8 cellular contexts compared by ENCODE assay signal in the genomic region with DNA sequence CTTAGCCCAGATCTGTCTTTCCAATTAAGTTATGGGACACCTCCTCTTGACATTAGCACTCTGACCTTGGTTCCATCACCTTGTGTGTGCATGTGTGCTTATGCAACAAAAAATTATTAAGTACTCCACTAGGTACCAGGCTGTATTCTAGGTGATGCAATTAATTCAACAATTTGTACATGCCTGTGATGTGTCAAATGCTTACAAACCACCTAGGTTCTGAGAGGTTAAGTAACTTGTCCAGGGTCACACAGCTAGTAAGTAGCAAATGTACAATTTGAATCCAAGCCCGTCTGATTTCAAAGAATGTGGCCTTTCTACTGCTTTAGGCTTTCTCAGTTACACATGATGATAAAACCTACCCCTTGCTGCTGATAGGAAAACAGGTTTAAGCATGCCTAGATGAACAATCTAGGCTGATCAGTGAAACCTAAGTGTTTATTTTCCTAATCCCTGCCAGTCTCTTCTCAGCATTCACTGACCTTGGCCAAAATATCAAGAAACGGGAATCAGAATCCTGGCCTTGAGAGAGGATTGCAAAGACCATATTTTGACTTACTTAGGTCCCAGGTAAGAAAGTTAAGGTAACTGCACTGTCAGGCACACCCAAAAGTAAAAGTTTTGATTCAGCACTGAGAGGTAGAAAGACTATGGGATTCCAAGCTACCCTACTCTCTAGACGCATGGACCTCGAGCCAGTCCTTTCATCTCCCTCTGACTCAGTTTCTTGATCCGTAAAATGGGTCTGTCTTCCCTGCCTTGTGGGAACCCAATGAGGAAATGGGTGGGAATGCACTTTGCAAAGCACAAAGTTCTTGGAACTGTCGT. TPM values are rescaled to one million over a fixed set of nuclear protein-coding genes. Genes with fewer than 3 reads are reported as not detected.
A peak's percentile ranks its signal among the peaks of the same experiment; 100 is the strongest.
DNase-seq lines count a peak whose midpoint lies in the region; ATAC-seq and TF ChIP-seq lines count a peak whose summit lies in the region.

No MANE protein-coding gene starts in this region.

- H3K27me3 ChIP-seq in lung (ENCODE audit: control insufficient read depth, insufficient read depth) (no peaks in the 10 kb centered on the region), upper lobe of left lung (no peaks in the 10 kb centered on the region)

- 35 to 41% methylated on average over 6 of the region's 6 CpGs for WGBS in lung, 2 donors
- 36 to 38% methylated on average over 5 to 6 of the region's 6 CpGs for WGBS in upper lobe of left lung, 2 donors

- TF ChIP-seq POLR2A in upper lobe of left lung (IDR thresholded peaks at IDR 0.05) = no peak

- H3K4me3 ChIP-seq in lung = peak overlapping the region; percentile 76
- H3K4me3 ChIP-seq in upper lobe of left lung = peak overlapping the region; percentile 65 to 82 (median 74)

- peaks cover 40% of the 10 kb centered on the region for H3K4me1 Mint-ChIP-seq in activated naive CD4-positive, alpha-beta T cell treated with anti-CD3 and anti-CD28 coated beads, Interleukin-2, amount 50 U/mL, for 24 hours
- peaks cover 33% of the 10 kb centered on the region for H3K4me1 Mint-ChIP-seq in brain

- H3K4me1 ChIP-seq in lung (ENCODE audit: control insufficient read depth in 2 of 2, insufficient read depth in 2 of 2, low read length in 2 of 2) (peaks cover 3 to 28% of the 10 kb centered on the region in 2 donors), upper lobe of left lung (peaks cover 51 to 64% (median 55%) of the 10 kb centered on the region in 4 donors)

- no peak for TF ChIP-seq CTCF in brain (conservative IDR thresholded peaks at IDR 0.05)
- no peak for TF ChIP-seq CTCF in lung (IDR thresholded peaks at IDR 0.05; ENCODE audit: control extremely low read depth, extremely low read depth)
- no peak for TF ChIP-seq CTCF in upper lobe of left lung (IDR thresholded peaks at IDR 0.05)

- no peak for DNase-seq in activated naive CD4-positive, alpha-beta T cell treated with Interleukin-2 at 50 U/mL for 16 hours
- DNase-seq in lung (ENCODE audit: low spot score) = no peak
- no peak for DNase-seq in upper lobe of left lung
- no peak for DNase-seq in HK-2 (ENCODE audit: unreplicated experiment)
- no peak for DNase-seq in left lobe of liver (ENCODE audit: low spot score)
- DNase-seq in Kasumi-1 (lab: John Stamatoyannopoulos, UW) = no peak

- peak overlapping the region; percentile 96 for H3K4me3 Mint-ChIP-seq in activated naive CD4-positive, alpha-beta T cell treated with anti-CD3 and anti-CD28 coated beads, Interleukin-2, amount 50 U/mL, for 24 hours
- H3K4me3 Mint-ChIP-seq in brain = peak overlapping the region; percentile 88 to 97 (median 90)

- H3K27me3 Mint-ChIP-seq in activated naive CD4-positive, alpha-beta T cell treated with anti-CD3 and anti-CD28 coated beads, Interleukin-2, amount 50 U/mL, for 24 hours = no peaks in the 10 kb centered on the region
- peaks cover 11% of the 10 kb centered on the region for H3K27me3 Mint-ChIP-seq in brain

- ATAC-seq in lung (ENCODE audit: insufficient read depth, low FRiP score) (no peak), upper lobe of left lung (ENCODE audit: low FRiP score in 2 of 2) (no peak), left lobe of liver (no peak)

- H3K36me3 Mint-ChIP-seq in activated naive CD4-positive, alpha-beta T cell treated with anti-CD3 and anti-CD28 coated beads, Interleukin-2, amount 50 U/mL, for 24 hours = no peaks in the 10 kb centered on the region
- H3K36me3 Mint-ChIP-seq in brain = no peaks in the 10 kb centered on the region

- H3K27ac ChIP-seq in lung (ENCODE audit: low read depth in 1 of 2, low read length in 1 of 2) (peak overlapping the region in 1 of 2 donors; percentile 92), upper lobe of left lung (peak overlapping the region; percentile 93 to 99 (median 97))

- peak in 1 of 4 donors; percentile 16 for TF ChIP-seq EP300 in upper lobe of left lung (IDR thresholded peaks at IDR 0.05)

- H3K9me3 Mint-ChIP-seq in activated naive CD4-positive, alpha-beta T cell treated with anti-CD3 and anti-CD28 coated beads, Interleukin-2, amount 50 U/mL, for 24 hours = no peaks in the 10 kb centered on the region
- H3K9me3 Mint-ChIP-seq in brain = peaks cover 0 to 3% (median 0%) of the 10 kb centered on the region in 5 experiments

- H3K36me3 ChIP-seq in lung (ENCODE audit: control insufficient read depth in 2 of 2, insufficient read depth in 2 of 2, low read length in 2 of 2) (peaks cover 0 to 11% of the 10 kb centered on the region in 2 donors), upper lobe of left lung (peaks cover 0 to 15% (median 7%) of the 10 kb centered on the region in 4 donors)

- H3K27ac Mint-ChIP-seq in activated naive CD4-positive, alpha-beta T cell treated with anti-CD3 and anti-CD28 coated beads, Interleukin-2, amount 50 U/mL, for 24 hours = peak overlapping the region; percentile 51
- peak overlapping the region in 4 of 5 experiments; percentile 30 to 66 (median 56) for H3K27ac Mint-ChIP-seq in brain

- H3K9me3 ChIP-seq in lung (ENCODE audit: control insufficient read depth in 2 of 2, insufficient read depth in 1 of 2, low read length in 1 of 2) (no peaks in the 10 kb centered on the region), upper lobe of left lung (no peaks in the 10 kb centered on the region)

RNA-seq across cellular contexts. Expression of gene TBC1D2, which starts 1.0 kb away (rescaled TPM):
- polyA plus RNA-seq in brain (ENCODE audit: insufficient read depth, low read depth, low replicate concordance) (3.5 TPM), lung (10 to 100 TPM; 31.3 to 65.1 TPM)
- total RNA-seq in lung (10 to 100 TPM; 47.1 to 73.0 TPM), upper lobe of left lung (100 to 1,000 TPM in 4 of 6 donors, 10 to 100 TPM in 2; 62.4 to 217 (median 119) TPM), left lobe of liver (17.4 TPM)
